ENCODE assay signal across 25 cellular contexts in the genomic region with DNA sequence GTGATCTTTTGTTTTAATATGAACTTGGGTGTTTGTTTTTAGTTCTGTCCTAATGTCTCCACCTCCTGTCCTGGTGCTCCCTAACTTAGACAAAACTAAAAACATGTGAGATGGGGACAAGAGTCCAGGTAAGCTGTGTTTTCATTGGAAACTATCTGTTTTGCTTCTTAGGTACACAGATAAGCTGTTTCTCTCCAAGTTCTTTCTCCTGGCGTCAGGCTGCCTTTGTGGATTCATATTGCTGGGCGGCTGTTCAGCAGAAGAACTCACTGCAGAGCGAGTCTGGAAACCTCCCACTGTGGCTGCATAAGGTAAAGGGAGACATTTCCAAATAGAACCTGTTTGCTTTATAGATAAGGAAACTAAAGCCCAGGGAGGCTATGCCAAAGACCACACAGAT. TPM values are rescaled to one million over a fixed set of nuclear protein-coding genes. Genes with fewer than 3 reads are reported as not detected.
DNase-seq lines count a peak whose midpoint lies in the region; ATAC-seq and TF ChIP-seq lines count a peak whose summit lies in the region.
"Had no signal": no experiment of that assay in that cellular context is flagged by ENCODE, and none has a peak within 500 bp of the region (broad histone marks: within the 10 kb centered on the region; RNA-seq: fewer than 3 reads in every experiment).

No MANE protein-coding gene starts in this region.

- no peak for TF ChIP-seq EP300 in stomach (IDR thresholded peaks at IDR 0.05)

- peak; percentile 59 for DNase-seq in NCI-H146 (lab: John Stamatoyannopoulos, UW)
- no peak for DNase-seq in NCI-H146 treated with DMSO at 0.1 percent for 48 hours (lab: John Stamatoyannopoulos, UW; ENCODE audit: unreplicated experiment)
- DNase-seq in activated naive CD8-positive, alpha-beta T cell treated with anti-CD3 and anti-CD28 coated beads, Interleukin-2, amount 50 U/mL, for 24 hours: no peak
- peak; percentile 54 for DNase-seq in stomach
- DNase-seq in stimulated activated CD4-positive, alpha-beta T cell treated with anti-CD3 and anti-CD28 coated beads, Interleukin-12 subunit alpha, Interleukin-12 subunit beta, amount 100 ng/mL, for 4 hours: no peak
- no peak for DNase-seq in breast epithelium (ENCODE audit: low spot score in 2 of 2)
- DNase-seq in GM13977 (ENCODE audit: low spot score): no peak
- DNase-seq: activated CD4-positive, alpha-beta memory T cell treated with anti-CD3 and anti-CD28 coated beads, Interleukin-2, amount 10 ng/mL, durations not matched to agents 7 days and 5 days; activated effector memory CD4-positive, alpha-beta T cell treated with anti-CD3 and anti-CD28 coated beads, Interleukin-2, amount 50 U/mL, for 16 hours; DMS53; effector memory CD4-positive, alpha-beta T cell; erythroblast; heart left ventricle; left colon; mesendoderm; naive thymus-derived CD4-positive, alpha-beta T cell; NCI-H1417 treated with DMSO at 0.1 percent for 48 hours; NCI-H510A treated with DMSO at 0.1 percent for 48 hours; ovary; PC-3; SHP77 had no signal

- H3K27ac ChIP-seq in muscle layer of duodenum (ENCODE audit: low read length) (peak overlapping the region; percentile 11), stomach (peak overlapping the region in 4 of 5 donors; percentile 34 to 67 (median 52)), breast epithelium (no peak overlapping the region)
- H3K27ac ChIP-seq: 22Rv1, ovary had no signal

- H3K36me3 ChIP-seq in muscle layer of duodenum (ENCODE audit: control insufficient read depth in 1 of 2, insufficient read depth in 2 of 2, low read length in 2 of 2) (no peaks in the 10 kb centered on the region), stomach (peaks cover 0 to 8% (median 2%) of the 10 kb centered on the region in 4 donors), breast epithelium (no peaks in the 10 kb centered on the region)
- H3K36me3 ChIP-seq: ovary, right atrium auricular region had no signal

- H3K4me3 Mint-ChIP-seq in activated naive CD8-positive, alpha-beta T cell treated with anti-CD3 and anti-CD28 coated beads, Interleukin-2, amount 50 U/mL, for 24 hours: no peak overlapping the region
- H3K4me3 Mint-ChIP-seq: activated CD4-positive, alpha-beta memory T cell treated with anti-CD3 and anti-CD28 coated beads, Interleukin-2, amount 10 ng/mL, durations not matched to agents 7 days and 5 days; GM23338; naive thymus-derived CD4-positive, alpha-beta T cell had no signal

- TF ChIP-seq CTCF in stomach (IDR thresholded peaks at IDR 0.05): no peak
- TF ChIP-seq CTCF in breast epithelium (IDR thresholded peaks at IDR 0.05): no peak
- no peak for TF ChIP-seq CTCF in GM13977 (IDR thresholded peaks at IDR 0.05; ENCODE audit: extremely low read depth, insufficient read depth, missing control alignments)

- no peaks in the 10 kb centered on the region for H3K27me3 Mint-ChIP-seq in activated naive CD8-positive, alpha-beta T cell treated with anti-CD3 and anti-CD28 coated beads, Interleukin-2, amount 50 U/mL, for 24 hours
- H3K27me3 Mint-ChIP-seq: activated CD4-positive, alpha-beta memory T cell treated with anti-CD3 and anti-CD28 coated beads, Interleukin-2, amount 10 ng/mL, durations not matched to agents 7 days and 5 days; naive thymus-derived CD4-positive, alpha-beta T cell had no signal

- peaks cover 33% of the 10 kb centered on the region for H3K36me3 Mint-ChIP-seq in activated naive CD8-positive, alpha-beta T cell treated with anti-CD3 and anti-CD28 coated beads, Interleukin-2, amount 50 U/mL, for 24 hours (ENCODE audit: low read depth)

- ATAC-seq in activated naive CD8-positive, alpha-beta T cell treated with anti-CD3 and anti-CD28 coated beads, Interleukin-2, amount 50 U/mL, for 24 hours: no peak
- ATAC-seq: left colon; naive thymus-derived CD4-positive, alpha-beta T cell; PC-3 had no signal

- WGBS in stomach, 5 donors: 27 to 71% (median 46%) methylated on average over 3 of the region's 3 CpGs

- intact Hi-C loops in stomach (cut with DNase I; ENCODE audit: low total_unique reads): no loop called here
- intact Hi-C loops in breast epithelium (cut with DNase I; ENCODE audit: low total_unique reads): no loop called here

- no peaks in the 10 kb centered on the region for H3K27me3 ChIP-seq in muscle layer of duodenum (ENCODE audit: low read depth, low read length)
- H3K27me3 ChIP-seq in stomach: no peaks in the 10 kb centered on the region
- no peaks in the 10 kb centered on the region for H3K27me3 ChIP-seq in breast epithelium
- H3K27me3 ChIP-seq: heart left ventricle, ovary, right atrium auricular region had no signal

- H3K9me3 Mint-ChIP-seq in activated naive CD8-positive, alpha-beta T cell treated with anti-CD3 and anti-CD28 coated beads, Interleukin-2, amount 50 U/mL, for 24 hours: no peaks in the 10 kb centered on the region
- H3K9me3 Mint-ChIP-seq: activated CD4-positive, alpha-beta memory T cell treated with anti-CD3 and anti-CD28 coated beads, Interleukin-2, amount 10 ng/mL, durations not matched to agents 7 days and 5 days had no signal

- in situ Hi-C loops in GM13977 (cut with MboI; ENCODE audit: low pct_unique_long_range_greater_than_20kb, low sequenced_read_pairs, unreplicated experiment): no loop called here

- no peak for TF ChIP-seq POLR2A in stomach (IDR thresholded peaks at IDR 0.05)
- no peak for TF ChIP-seq POLR2A in breast epithelium (IDR thresholded peaks at IDR 0.05)

- peak overlapping the region; percentile 3 for H3K27ac Mint-ChIP-seq in activated naive CD8-positive, alpha-beta T cell treated with anti-CD3 and anti-CD28 coated beads, Interleukin-2, amount 50 U/mL, for 24 hours
- H3K27ac Mint-ChIP-seq: activated CD4-positive, alpha-beta memory T cell treated with anti-CD3 and anti-CD28 coated beads, Interleukin-2, amount 10 ng/mL, durations not matched to agents 7 days and 5 days had no signal

- peaks cover 54% of the 10 kb centered on the region for H3K4me1 Mint-ChIP-seq in activated naive CD8-positive, alpha-beta T cell treated with anti-CD3 and anti-CD28 coated beads, Interleukin-2, amount 50 U/mL, for 24 hours

- H3K9me3 ChIP-seq in muscle layer of duodenum (ENCODE audit: control insufficient read depth in 1 of 2, low read length in 2 of 2): no peaks in the 10 kb centered on the region
- no peaks in the 10 kb centered on the region for H3K9me3 ChIP-seq in stomach
- H3K9me3 ChIP-seq in breast epithelium: no peaks in the 10 kb centered on the region
- H3K9me3 ChIP-seq: heart left ventricle, ovary, right atrium auricular region had no signal

- H3K4me1 ChIP-seq in muscle layer of duodenum (ENCODE audit: control insufficient read depth in 1 of 2, insufficient read depth in 2 of 2, low read length in 2 of 2): peaks cover 16 to 24% of the 10 kb centered on the region in 2 donors
- H3K4me1 ChIP-seq in stomach: peaks cover 42 to 62% (median 52%) of the 10 kb centered on the region in 4 donors
- peaks cover 0 to 5% of the 10 kb centered on the region in 2 donors for H3K4me1 ChIP-seq in breast epithelium

- no peak overlapping the region for H3K4me3 ChIP-seq in muscle layer of duodenum (ENCODE audit: low read depth in 1 of 2, low read length in 2 of 2)
- no peak overlapping the region for H3K4me3 ChIP-seq in stomach
- no peak overlapping the region for H3K4me3 ChIP-seq in breast epithelium
- H3K4me3 ChIP-seq: GM23338, heart left ventricle, ovary, right atrium auricular region had no signal

RNA-seq across cellular contexts. Expression of gene PANX1, which starts 24.7 kb away (rescaled TPM):
- total RNA-seq in stomach (10 to 100 TPM in 4 of 5 donors, 1 to 10 TPM in 1; 1.2 to 41.1 (median 18.4) TPM), breast epithelium (10 to 100 TPM; 16.7 to 20.3 (median 17.7) TPM)
- 1 to 10 TPM; 2.6 to 5.6 (median 3.0) TPM for polyA plus RNA-seq in stomach

Comparison
In these comparisons a context has a peak if more than half of its experiments do, and no peak if none do; other contexts are left out.
1. DNase-seq: peak in NCI-H146 (single experiment) and stomach (single experiment); none in NCI-H146 treated with DMSO at 0.1 percent for 48 hours (single experiment), activated naive CD8-positive, alpha-beta T cell treated with anti-CD3 and anti-CD28 coated beads, Interleukin-2, amount 50 U/mL, for 24 hours (single experiment), stimulated activated CD4-positive, alpha-beta T cell treated with anti-CD3 and anti-CD28 coated beads, Interleukin-12 subunit alpha, Interleukin-12 subunit beta, amount 100 ng/mL, for 4 hours (single experiment), breast epithelium (0 of 2) and GM13977 (single experiment).
2. H3K27ac ChIP-seq: peak in muscle layer of duodenum (single experiment) and stomach (4 of 5); none in breast epithelium (0 of 2).